8 cellular contexts compared by ENCODE assay signal in the genomic region with DNA sequence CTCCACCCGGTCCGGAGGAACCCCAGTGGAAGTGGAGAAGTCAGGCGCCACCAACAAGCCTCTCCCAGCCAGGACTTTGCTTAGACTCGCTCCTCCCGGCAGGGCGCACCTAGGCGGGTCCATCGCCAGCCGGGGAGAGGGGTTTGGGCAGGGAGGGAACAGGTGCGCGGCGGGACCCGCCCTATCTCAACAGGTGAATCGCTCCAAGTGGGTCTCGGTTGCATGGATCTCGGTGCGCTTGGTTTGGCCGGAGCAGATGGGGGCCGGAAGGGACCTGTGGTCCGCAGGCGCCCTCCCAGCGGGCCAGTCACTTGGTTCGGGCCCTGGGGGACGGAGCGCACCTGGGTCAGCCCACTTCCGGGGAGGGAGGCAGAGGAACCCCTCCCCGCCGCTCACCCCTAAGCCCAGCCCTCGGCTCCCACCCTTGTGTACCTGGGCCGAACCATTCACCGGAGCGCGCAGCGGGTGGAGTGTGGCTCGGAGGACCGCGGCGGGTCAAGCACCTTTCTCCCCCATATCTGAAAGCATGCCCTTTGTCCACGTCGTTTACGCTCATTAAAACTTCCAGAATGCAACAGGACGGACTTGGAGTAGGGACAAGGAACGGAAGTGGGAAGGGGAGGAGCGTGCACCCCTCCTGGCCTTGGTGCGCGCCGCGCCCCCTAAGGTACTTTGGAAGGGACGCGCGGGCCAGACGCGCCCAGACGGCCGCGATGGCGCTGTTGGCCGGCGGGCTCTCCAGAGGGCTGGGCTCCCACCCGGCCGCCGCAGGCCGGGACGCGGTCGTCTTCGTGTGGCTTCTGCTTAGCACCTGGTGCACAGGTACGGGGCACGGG. TPM values are rescaled to one million over a fixed set of nuclear protein-coding genes. Genes with fewer than 3 reads are reported as not detected.
DNase-seq lines count a peak whose midpoint lies in the region; ATAC-seq and TF ChIP-seq lines count a peak whose summit lies in the region.

A gene with protein sequence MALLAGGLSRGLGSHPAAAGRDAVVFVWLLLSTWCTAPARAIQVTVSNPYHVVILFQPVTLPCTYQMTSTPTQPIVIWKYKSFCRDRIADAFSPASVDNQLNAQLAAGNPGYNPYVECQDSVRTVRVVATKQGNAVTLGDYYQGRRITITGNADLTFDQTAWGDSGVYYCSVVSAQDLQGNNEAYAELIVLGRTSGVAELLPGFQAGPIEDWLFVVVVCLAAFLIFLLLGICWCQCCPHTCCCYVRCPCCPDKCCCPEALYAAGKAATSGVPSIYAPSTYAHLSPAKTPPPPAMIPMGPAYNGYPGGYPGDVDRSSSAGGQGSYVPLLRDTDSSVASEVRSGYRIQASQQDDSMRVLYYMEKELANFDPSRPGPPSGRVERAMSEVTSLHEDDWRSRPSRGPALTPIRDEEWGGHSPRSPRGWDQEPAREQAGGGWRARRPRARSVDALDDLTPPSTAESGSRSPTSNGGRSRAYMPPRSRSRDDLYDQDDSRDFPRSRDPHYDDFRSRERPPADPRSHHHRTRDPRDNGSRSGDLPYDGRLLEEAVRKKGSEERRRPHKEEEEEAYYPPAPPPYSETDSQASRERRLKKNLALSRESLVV (plus strand): TSS at position 693 of the 836 bp plus-strand sequence. CDS start 21 bp downstream, at position 714.

- intact Hi-C loops in stomach (cut with DNase I; ENCODE audit: low total_unique reads), result no loop called here

- no peaks in the 10 kb centered on the region for H3K9me3 ChIP-seq in ectodermal cell (ENCODE audit: control insufficient read depth, low read length)
- no peaks in the 10 kb centered on the region for H3K9me3 ChIP-seq in muscle layer of duodenum (ENCODE audit: control insufficient read depth in 1 of 2, low read length in 2 of 2)
- H3K9me3 ChIP-seq in stomach, result peaks cover 0 to 6% (median 3%) of the 10 kb centered on the region in 4 donors

- peaks cover 23% of the 10 kb centered on the region for H3K27me3 Mint-ChIP-seq in GM23338 (ENCODE audit: insufficient read depth, low read depth, poor library complexity)

- H3K79me2 ChIP-seq in GM23338 (replicated peaks; ENCODE audit: insufficient read depth), result peaks cover 45% of the 10 kb centered on the region

- H3K4me3 ChIP-seq in GM23338 (peak within 1 kb of the TSS; percentile 83), ectodermal cell (ENCODE audit: insufficient read depth, low read depth, low read length) (peak within 1 kb of the TSS; percentile 89), muscle layer of duodenum (ENCODE audit: low read depth in 1 of 2, low read length in 2 of 2) (peak within 1 kb of the TSS; percentile 54 to 56), stomach (peak within 1 kb of the TSS; percentile 56 to 73 (median 63))

- H3K27me3 ChIP-seq in GM23338 (ENCODE audit: insufficient read depth) (no peaks in the 10 kb centered on the region), ectodermal cell (ENCODE audit: control insufficient read depth, insufficient read depth, low read length, poor library complexity, severe bottlenecking) (no peaks in the 10 kb centered on the region), muscle layer of duodenum (ENCODE audit: low read depth, low read length) (peaks cover 7% of the 10 kb centered on the region), stomach (peaks cover 0 to 42% (median 18%) of the 10 kb centered on the region in 3 donors)

- peak within 1 kb of the TSS; percentile 93 for H3K4me2 ChIP-seq in GM23338

- no peaks in the 10 kb centered on the region for H3F3A ChIP-seq in GM23338 (replicated peaks; ENCODE audit: low read depth)

- no peaks in the 10 kb centered on the region for H3K9me2 ChIP-seq in GM23338 (ENCODE audit: insufficient read depth)

- peak within 1 kb of the TSS; percentile 95 for H3K4me3 Mint-ChIP-seq in GM23338

- TF ChIP-seq CTCF in GM23338 (conservative IDR thresholded peaks at IDR 0.05; ENCODE audit: low read depth in 2 of 2) (0 out of 4 replicates have a peak, but pooled peaks of 1 of the 2 experiments have one; percentile 3), stomach (IDR thresholded peaks at IDR 0.05) (no peak)

- H3K36me3 Mint-ChIP-seq in GM23338 (ENCODE audit: low read depth), result peaks cover 47% of the 10 kb centered on the region

- H3K27ac Mint-ChIP-seq in GM23338, result peak within 1 kb of the TSS; percentile 100

- 0% methylated on average over 69 of the region's 69 CpGs for WGBS in ectodermal cell, 2 experiments
- WGBS in stomach, 5 donors, result 0 to 2% (median 0%) methylated on average over 14 to 69 of the region's 69 CpGs

- H3K27ac ChIP-seq in GM23338 (ENCODE audit: low read depth) (peak within 1 kb of the TSS; percentile 100), ectodermal cell (ENCODE audit: insufficient read depth, low read depth, low read length, poor library complexity, severe bottlenecking) (peak within 1 kb of the TSS; percentile 98), muscle layer of duodenum (ENCODE audit: low read length) (peak within 1 kb of the TSS; percentile 75), stomach (peak within 1 kb of the TSS; percentile 92 to 97 (median 94))

- H3K4me1 Mint-ChIP-seq in GM23338, result peaks cover 39% of the 10 kb centered on the region

- ATAC-seq in GM23338, result peak; percentile 85

- H4K20me1 ChIP-seq in GM23338 (replicated peaks; ENCODE audit: insufficient read depth), result peaks cover 33% of the 10 kb centered on the region

- DNase-seq in ELF-1 (ENCODE audit: low read depth, low spot score) (peak; percentile 96), GM23338 (ENCODE audit: low spot score) (peak; percentile 98), NCI-H1417 (lab: John Stamatoyannopoulos, UW) (peak; percentile 94 to 96 (median 96)), stomach (peak; percentile 94), GF-D8 (lab: John Stamatoyannopoulos, UW) (no peak)
- DNase-seq in activated CD4-positive, alpha-beta T cell treated with anti-CD3 and anti-CD28 coated beads for 4 hours, result peak; percentile 62 to 79

- H3K36me3 ChIP-seq in GM23338 (ENCODE audit: insufficient read depth), result peaks cover 10% of the 10 kb centered on the region
- peaks cover 15% of the 10 kb centered on the region for H3K36me3 ChIP-seq in ectodermal cell (ENCODE audit: control insufficient read depth, insufficient read depth, low read length)
- no peaks in the 10 kb centered on the region for H3K36me3 ChIP-seq in muscle layer of duodenum (ENCODE audit: control insufficient read depth in 1 of 2, insufficient read depth in 2 of 2, low read length in 2 of 2)
- peaks cover 0 to 23% (median 9%) of the 10 kb centered on the region in 4 donors for H3K36me3 ChIP-seq in stomach

- peak within 1 kb of the TSS; percentile 94 for H2AFZ ChIP-seq in GM23338

- peaks cover 4% of the 10 kb centered on the region; the same call in 1 of the 3 replicates for H3K9me3 Mint-ChIP-seq in GM23338

- peak in 1 of 4 donors; percentile 75 for TF ChIP-seq POLR2A in stomach (IDR thresholded peaks at IDR 0.05)

- no peak for TF ChIP-seq EP300 in stomach (IDR thresholded peaks at IDR 0.05)

- H3K4me1 ChIP-seq in GM23338 (ENCODE audit: insufficient read depth) (peaks cover 12% of the 10 kb centered on the region), ectodermal cell (ENCODE audit: control insufficient read depth, insufficient read depth, low read length) (peaks cover 9% of the 10 kb centered on the region), muscle layer of duodenum (ENCODE audit: control insufficient read depth in 1 of 2, insufficient read depth in 2 of 2, low read length in 2 of 2) (peaks cover 0 to 15% of the 10 kb centered on the region in 2 donors), stomach (peaks cover 1 to 53% (median 39%) of the 10 kb centered on the region in 4 donors)

TF ChIP-seq in GM23338, 12 proteins besides CTCF, POLR2A, EP300 and RAD21 (continues in another document):
- TF ChIP-seq, protein P1, sequence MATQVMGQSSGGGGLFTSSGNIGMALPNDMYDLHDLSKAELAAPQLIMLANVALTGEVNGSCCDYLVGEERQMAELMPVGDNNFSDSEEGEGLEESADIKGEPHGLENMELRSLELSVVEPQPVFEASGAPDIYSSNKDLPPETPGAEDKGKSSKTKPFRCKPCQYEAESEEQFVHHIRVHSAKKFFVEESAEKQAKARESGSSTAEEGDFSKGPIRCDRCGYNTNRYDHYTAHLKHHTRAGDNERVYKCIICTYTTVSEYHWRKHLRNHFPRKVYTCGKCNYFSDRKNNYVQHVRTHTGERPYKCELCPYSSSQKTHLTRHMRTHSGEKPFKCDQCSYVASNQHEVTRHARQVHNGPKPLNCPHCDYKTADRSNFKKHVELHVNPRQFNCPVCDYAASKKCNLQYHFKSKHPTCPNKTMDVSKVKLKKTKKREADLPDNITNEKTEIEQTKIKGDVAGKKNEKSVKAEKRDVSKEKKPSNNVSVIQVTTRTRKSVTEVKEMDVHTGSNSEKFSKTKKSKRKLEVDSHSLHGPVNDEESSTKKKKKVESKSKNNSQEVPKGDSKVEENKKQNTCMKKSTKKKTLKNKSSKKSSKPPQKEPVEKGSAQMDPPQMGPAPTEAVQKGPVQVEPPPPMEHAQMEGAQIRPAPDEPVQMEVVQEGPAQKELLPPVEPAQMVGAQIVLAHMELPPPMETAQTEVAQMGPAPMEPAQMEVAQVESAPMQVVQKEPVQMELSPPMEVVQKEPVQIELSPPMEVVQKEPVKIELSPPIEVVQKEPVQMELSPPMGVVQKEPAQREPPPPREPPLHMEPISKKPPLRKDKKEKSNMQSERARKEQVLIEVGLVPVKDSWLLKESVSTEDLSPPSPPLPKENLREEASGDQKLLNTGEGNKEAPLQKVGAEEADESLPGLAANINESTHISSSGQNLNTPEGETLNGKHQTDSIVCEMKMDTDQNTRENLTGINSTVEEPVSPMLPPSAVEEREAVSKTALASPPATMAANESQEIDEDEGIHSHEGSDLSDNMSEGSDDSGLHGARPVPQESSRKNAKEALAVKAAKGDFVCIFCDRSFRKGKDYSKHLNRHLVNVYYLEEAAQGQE (IDR thresholded peaks at IDR 0.05; ENCODE audit: unreplicated experiment), result peak; percentile 40
- no peak for TF ChIP-seq EZH2 (IDR thresholded peaks at IDR 0.05; ENCODE audit: low read depth, unreplicated experiment)
- TF ChIP-seq ZNF331 (CRISPR knock-in tag; IDR thresholded peaks at IDR 0.05; ENCODE audit: low read depth), result no peak
- no peak for TF ChIP-seq STAT1 (IDR thresholded peaks at IDR 0.05; ENCODE audit: unreplicated experiment)

RNA-seq across cellular contexts. Expression of the gene that starts here (rescaled TPM):
- total RNA-seq in GM23338 (2014; rRNA removed; shearing (Covaris generic)), result 195 and 212 TPM in 2 replicates
- polyA plus RNA-seq in GM23338 (2016; fragmentation: Nextera tagmentation; extraction: Ambion mirVana) (116 and 125 TPM in 2 replicates), stomach (10 to 100 TPM; 17.9 to 90.7 (median 84.4) TPM)
- 83.3 TPM for polyA plus RNA-seq in ectodermal cell (2013, experiment 1 of 4)
- 114 TPM for polyA plus RNA-seq in ectodermal cell (2013, experiment 2 of 4)
- polyA plus RNA-seq in ectodermal cell (2013, experiment 3 of 4), result 67.2 TPM
- 67.4 TPM for polyA plus RNA-seq in ectodermal cell (2013, experiment 4 of 4)
- 100 to 1,000 TPM in 2 of 5 donors, 10 to 100 TPM in 3; 20.4 to 174 (median 72.8) TPM for total RNA-seq in stomach
